10 cellular contexts compared by ENCODE assay signal in genomic region chr4:38266616-38267015, GRCh38.
DNase-seq lines count a peak whose midpoint lies in the region; ATAC-seq, FAIRE-seq and TF ChIP-seq lines count a peak whose summit lies in the region.
"Had no signal": no experiment of that assay in that cellular context is flagged by ENCODE, and none has a peak within 500 bp of the region (broad histone marks: within the 10 kb centered on the region; RNA-seq: fewer than 3 reads in every experiment).

No MANE protein-coding gene starts in this region.

- intact Hi-C loops in HepG2 (cut with micrococcal nuclease; ENCODE audit: unreplicated experiment): no loop called here

- FAIRE-seq in HepG2 (lab: Jason Lieb, UNC): no peak

- 37% methylated on average over 4 of the region's 4 CpGs for WGBS in HepG2 (ENCODE audit: low lambda C conversion rate)

- no peak for TF ChIP-seq EP300 in HepG2 (IDR thresholded peaks at IDR 0.05; ENCODE audit: low read depth in 2 of 2, low read length in 2 of 2)
- no peak for TF ChIP-seq EP300 in HepG2 (CRISPR knock-in tag; IDR thresholded peaks at IDR 0.05; ENCODE audit: borderline replicate concordance)

- no peak for TF ChIP-seq CTCF in GM13977 (IDR thresholded peaks at IDR 0.05; ENCODE audit: extremely low read depth, insufficient read depth, missing control alignments)
- no peak for TF ChIP-seq CTCF in HepG2 (CRISPR knock-in tag; IDR thresholded peaks at IDR 0.05)
- TF ChIP-seq CTCF in brain microvascular endothelial cell (IDR thresholded peaks at IDR 0.05; ENCODE audit: low read depth, low read length, missing control alignments): no peak

- ATAC-seq in HepG2: no peak
- ATAC-seq in GM18505 (IDR thresholded peaks at IDR 0.05; ENCODE audit: unreplicated experiment): no peak

- H3K27me3 ChIP-seq in HepG2 (ENCODE audit: control insufficient read depth in 1 of 2, insufficient read depth in 2 of 2, low read length in 2 of 2) (no peaks in the 10 kb centered on the region; a peak in 1 of 5 replicates), brain microvascular endothelial cell (replicated peaks) (no peaks in the 10 kb centered on the region)
- H3K27me3 ChIP-seq: SJSA1 had no signal

- POLR2A ChIA-PET in HepG2 (lab: Yijun Ruan, JAX): no interaction called here

- TF ChIP-seq POLR2A in HepG2 (IDR thresholded peaks at IDR 0.05; ENCODE audit: insufficient read depth in 1 of 2, low read depth in 2 of 2, low read length in 2 of 2): no peak
- no peak for TF ChIP-seq POLR2A in GM18505 (IDR thresholded peaks at IDR 0.05; ENCODE audit: borderline replicate concordance, extremely low read depth, insufficient read depth, insufficient read length)

- no TSS peak for BruUV-seq in HepG2 (replicated peaks; lab: Mats Ljungman, UMichigan)

- H3K4me1 ChIP-seq in HepG2 (ENCODE audit: insufficient read depth, low read length): no peaks in the 10 kb centered on the region
- H3K4me1 ChIP-seq: SJSA1 had no signal

- H3K27ac ChIP-seq in HepG2 (ENCODE audit: extremely low read length, insufficient read depth, low read length): no peak overlapping the region
- H3K27ac ChIP-seq in brain microvascular endothelial cell: no peak overlapping the region
- H3K27ac ChIP-seq: SJSA1 had no signal

- H3K36me3 ChIP-seq in HepG2 (replicated peaks in 1 of 2; ENCODE audit: control insufficient read depth in 1 of 2, insufficient read depth in 2 of 2, low read length in 2 of 2) (no peaks in the 10 kb centered on the region), brain microvascular endothelial cell (replicated peaks) (no peaks in the 10 kb centered on the region)
- H3K36me3 ChIP-seq: SJSA1 had no signal

- H3K4me2 ChIP-seq in HepG2 (ENCODE audit: low read depth, low read length): no peak overlapping the region

- H2AFZ ChIP-seq in HepG2 (ENCODE audit: low read length): no peak overlapping the region

- no peaks in the 10 kb centered on the region for H3K9me3 ChIP-seq in HepG2 (ENCODE audit: low read length)
- H3K9me3 ChIP-seq: SJSA1 had no signal

- in situ Hi-C loops in GM13977 (cut with MboI; ENCODE audit: low pct_unique_long_range_greater_than_20kb, low sequenced_read_pairs, unreplicated experiment) (no loop called here), HepG2 (cut with HindIII; ENCODE audit: extremely low pct_ligation_motif_present, low pct_unique_long_range_greater_than_20kb) (no loop called here), brain microvascular endothelial cell (cut with HindIII; ENCODE audit: low pct_ligation_motif_present, low sequenced_read_pairs) (no loop called here)

- CTCF ChIA-PET in HepG2 (lab: Yijun Ruan, JAX; ENCODE audit: low intra/inter-chr PET ratio, low total read pairs): no interaction called here

- H3K9ac ChIP-seq in HepG2 (ENCODE audit: insufficient read depth, low read depth, low read length): no peak overlapping the region

- no peaks in the 10 kb centered on the region for H3K79me2 ChIP-seq in HepG2 (ENCODE audit: insufficient read depth, low read length)

- H3K4me3 ChIP-seq in HepG2 (replicated peaks in 1 of 3; ENCODE audit: insufficient read depth in 1 of 3, low read depth in 2 of 3, low read length in 3 of 3) (no peak overlapping the region), brain microvascular endothelial cell (ENCODE audit: low read depth, low read length) (no peak overlapping the region)
- H3K4me3 ChIP-seq: SJSA1 had no signal

- H4K20me1 ChIP-seq in HepG2 (ENCODE audit: insufficient read depth, low read length): no peaks in the 10 kb centered on the region

- TF ChIP-seq RAD21 in HepG2 (CRISPR knock-in tag; IDR thresholded peaks at IDR 0.05): no peak

- DNase-seq in Ammon's horn (ENCODE audit: low spot score) (peak; percentile 81), GM13977 (ENCODE audit: low spot score) (peak; percentile 30), anterior cingulate cortex (lab: John Stamatoyannopoulos, UW) (peak in 34 of 58 donors; percentile 4 to 82 (median 38)), HepG2 (ENCODE audit: low spot score) (peak; percentile 6), mucosa of gallbladder (ENCODE audit: low spot score) (no peak), NCI-H2227 (lab: John Stamatoyannopoulos, UW; ENCODE audit: unreplicated experiment) (no peak), brain microvascular endothelial cell (no peak)
- DNase-seq: KG1 had no signal

TF ChIP-seq in HepG2, 621 proteins besides CTCF, POLR2A, EP300 and RAD21:
- TF ChIP-seq CREB1 (IDR thresholded peaks at IDR 0.05) (peak; percentile 46; the same call in 1 of the 2 replicates), CREB1 (CRISPR knock-in tag; IDR thresholded peaks at IDR 0.05) (no peak), FOSL2 (CRISPR knock-in tag; IDR thresholded peaks at IDR 0.05) (peak; percentile 48), SIX4 (CRISPR knock-in tag; IDR thresholded peaks at IDR 0.05) (no peak), HDAC2 (CRISPR knock-in tag; IDR thresholded peaks at IDR 0.05) (no peak), ZBTB21 (CRISPR knock-in tag; IDR thresholded peaks at IDR 0.05) (peak; percentile 89), MYNN (CRISPR knock-in tag; IDR thresholded peaks at IDR 0.05; ENCODE audit: low read depth) (no peak), FOXA3 (CRISPR knock-in tag; IDR thresholded peaks at IDR 0.05) (no peak)
- TF ChIP-seq, protein P1, sequence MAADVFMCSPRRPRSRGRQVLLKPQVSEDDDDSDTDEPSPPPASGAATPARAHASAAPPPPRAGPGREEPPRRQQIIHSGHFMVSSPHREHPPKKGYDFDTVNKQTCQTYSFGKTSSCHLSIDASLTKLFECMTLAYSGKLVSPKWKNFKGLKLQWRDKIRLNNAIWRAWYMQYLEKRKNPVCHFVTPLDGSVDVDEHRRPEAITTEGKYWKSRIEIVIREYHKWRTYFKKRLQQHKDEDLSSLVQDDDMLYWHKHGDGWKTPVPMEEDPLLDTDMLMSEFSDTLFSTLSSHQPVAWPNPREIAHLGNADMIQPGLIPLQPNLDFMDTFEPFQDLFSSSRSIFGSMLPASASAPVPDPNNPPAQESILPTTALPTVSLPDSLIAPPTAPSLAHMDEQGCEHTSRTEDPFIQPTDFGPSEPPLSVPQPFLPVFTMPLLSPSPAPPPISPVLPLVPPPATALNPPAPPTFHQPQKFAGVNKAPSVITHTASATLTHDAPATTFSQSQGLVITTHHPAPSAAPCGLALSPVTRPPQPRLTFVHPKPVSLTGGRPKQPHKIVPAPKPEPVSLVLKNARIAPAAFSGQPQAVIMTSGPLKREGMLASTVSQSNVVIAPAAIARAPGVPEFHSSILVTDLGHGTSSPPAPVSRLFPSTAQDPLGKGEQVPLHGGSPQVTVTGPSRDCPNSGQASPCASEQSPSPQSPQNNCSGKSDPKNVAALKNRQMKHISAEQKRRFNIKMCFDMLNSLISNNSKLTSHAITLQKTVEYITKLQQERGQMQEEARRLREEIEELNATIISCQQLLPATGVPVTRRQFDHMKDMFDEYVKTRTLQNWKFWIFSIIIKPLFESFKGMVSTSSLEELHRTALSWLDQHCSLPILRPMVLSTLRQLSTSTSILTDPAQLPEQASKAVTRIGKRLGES (CRISPR knock-in tag; IDR thresholded peaks at IDR 0.05; ENCODE audit: borderline replicate concordance): no peak

Comparison
In these comparisons a context has a peak if more than half of its experiments do, and no peak if none do; other contexts are left out.
1. DNase-seq: peak in Ammon's horn (single experiment), GM13977 (single experiment), anterior cingulate cortex (34 of 58) and HepG2 (single experiment); none in mucosa of gallbladder (single experiment), NCI-H2227 (single experiment) and brain microvascular endothelial cell (single experiment).